In genomic region chr15:71800190-71800589, GRCh38 we compare ENCODE assay signal across 22 cellular contexts. TPM values are rescaled to one million over a fixed set of nuclear protein-coding genes. Genes with fewer than 3 reads are reported as not detected.
DNase-seq lines count a peak whose midpoint lies in the region; ATAC-seq, FAIRE-seq and TF ChIP-seq lines count a peak whose summit lies in the region.
"Had no signal": no experiment of that assay in that cellular context is flagged by ENCODE, and none has a peak within 500 bp of the region (broad histone marks: within the 10 kb centered on the region; RNA-seq: fewer than 3 reads in every experiment).

No MANE protein-coding gene starts in this region.

- H3K27ac ChIP-seq in GM23338 (ENCODE audit: low read depth): no peak overlapping the region
- H3K27ac ChIP-seq in fibroblast of lung (ENCODE audit: insufficient read depth, low read length): peak overlapping the region; percentile 58
- H3K27ac ChIP-seq in right cardiac atrium (ENCODE audit: low read length): no peak overlapping the region
- H3K27ac ChIP-seq in kidney (ENCODE audit: low read depth in 2 of 2, low read length in 2 of 2): no peak overlapping the region
- H3K27ac ChIP-seq: RWPE1, SJSA1 had no signal

- H3K4me2 ChIP-seq in GM23338 (no peak overlapping the region), fibroblast of lung (ENCODE audit: extremely low read depth, insufficient read depth, low read length) (no peak overlapping the region)

- ATAC-seq in GM23338 (no peak), mucosa of descending colon (peak; percentile 18), natural killer cell (no peak), right cardiac atrium (no peak), HG02840 (IDR thresholded peaks at IDR 0.05; ENCODE audit: low FRiP score, unreplicated experiment) (no peak)
- ATAC-seq: K562 had no signal

- 90% methylated on average over 3 of the region's 3 CpGs for WGBS in right cardiac atrium

- H2AFZ ChIP-seq in GM23338: peak overlapping the region; percentile 47; the same call in 1 of the 2 replicates
- no peak overlapping the region for H2AFZ ChIP-seq in fibroblast of lung (ENCODE audit: low read length)

- H3K4me1 ChIP-seq in GM23338 (ENCODE audit: insufficient read depth) (peaks cover 2% of the 10 kb centered on the region; the same call in 1 of the 2 replicates), fibroblast of lung (ENCODE audit: control insufficient read depth, extremely low read depth, insufficient read depth, low read length) (peaks cover 4% of the 10 kb centered on the region), mucosa of descending colon (ENCODE audit: low read depth) (peaks cover 8% of the 10 kb centered on the region), right cardiac atrium (ENCODE audit: control insufficient read depth, insufficient read depth, low read length) (no peaks in the 10 kb centered on the region), kidney (ENCODE audit: control insufficient read depth in 1 of 2, insufficient read depth in 1 of 2, low read depth in 1 of 2, low read length in 2 of 2) (no peaks in the 10 kb centered on the region)
- H3K4me1 ChIP-seq: SJSA1 had no signal

- no peaks in the 10 kb centered on the region for H4K20me1 ChIP-seq in GM23338 (replicated peaks; ENCODE audit: insufficient read depth)
- H4K20me1 ChIP-seq in fibroblast of lung (ENCODE audit: control insufficient read depth, extremely low read depth, insufficient read depth, low read length): no peaks in the 10 kb centered on the region

- intact Hi-C loops in mucosa of descending colon (cut with DNase I, micrococcal nuclease) (loop anchor here in 1 of 2 donors (10.0 kb wide), 1 partner anchor 45 kb away; no protein-coding TSS in a partner anchor), natural killer cell (cut with micrococcal nuclease) (no loop called here), right cardiac atrium (cut with DNase I) (loop anchor here in 2 of 4 donors (5.0 to 10.0 kb wide), 4 partner anchors 55 to 355 kb away; no protein-coding TSS in a partner anchor), kidney (cut with DNase I) (no loop called here)

- no peaks in the 10 kb centered on the region for H3K9me2 ChIP-seq in GM23338 (ENCODE audit: insufficient read depth)

- H3K36me3 Mint-ChIP-seq in GM23338 (ENCODE audit: low read depth) (peaks cover 2% of the 10 kb centered on the region; the same call in 1 of the 3 replicates), natural killer cell (no peaks in the 10 kb centered on the region)
- H3K36me3 Mint-ChIP-seq: CD8-positive, alpha-beta memory T cell had no signal

- no peaks in the 10 kb centered on the region for H3K36me3 ChIP-seq in GM23338 (ENCODE audit: insufficient read depth)
- no peaks in the 10 kb centered on the region for H3K36me3 ChIP-seq in fibroblast of lung (ENCODE audit: control insufficient read depth, insufficient read depth, low read length)
- H3K36me3 ChIP-seq in mucosa of descending colon (ENCODE audit: low read depth): no peaks in the 10 kb centered on the region
- no peaks in the 10 kb centered on the region for H3K36me3 ChIP-seq in kidney (ENCODE audit: control insufficient read depth in 1 of 2, insufficient read depth in 2 of 2, low read length in 2 of 2)
- H3K36me3 ChIP-seq: SJSA1 had no signal

- H3F3A ChIP-seq in GM23338 (replicated peaks; ENCODE audit: low read depth): 0 out of 2 replicates have a peak, but pooled peaks cover 3% of the 10 kb centered on the region

- H3K4me3 ChIP-seq in GM23338 (no peak overlapping the region), fibroblast of lung (replicated peaks in 1 of 4; ENCODE audit: control extremely low read depth in 1 of 4, insufficient read depth in 1 of 4, low read depth in 3 of 4, low read length in 4 of 4) (no peak overlapping the region), mucosa of descending colon (no peak overlapping the region), right cardiac atrium (ENCODE audit: low read length) (no peak overlapping the region), kidney (ENCODE audit: low read length in 2 of 2) (no peak overlapping the region)
- H3K4me3 ChIP-seq: K562, SJSA1 had no signal

- H3K9me3 ChIP-seq in fibroblast of lung (ENCODE audit: control insufficient read depth, insufficient read depth, low read depth, low read length) (no peaks in the 10 kb centered on the region), mucosa of descending colon (no peaks in the 10 kb centered on the region), right cardiac atrium (ENCODE audit: control insufficient read depth, low read length) (no peaks in the 10 kb centered on the region), kidney (ENCODE audit: control insufficient read depth in 1 of 2, low read length in 2 of 2) (no peaks in the 10 kb centered on the region)
- H3K9me3 ChIP-seq: SJSA1 had no signal

- H3K79me2 ChIP-seq in GM23338 (replicated peaks; ENCODE audit: insufficient read depth): no peaks in the 10 kb centered on the region
- no peaks in the 10 kb centered on the region for H3K79me2 ChIP-seq in fibroblast of lung (ENCODE audit: control insufficient read depth, insufficient read depth, low read length)

- H3K9me3 Mint-ChIP-seq in GM23338 (peaks cover 7% of the 10 kb centered on the region; the same call in 2 of the 3 replicates), natural killer cell (no peaks in the 10 kb centered on the region)
- H3K9me3 Mint-ChIP-seq: CD8-positive, alpha-beta memory T cell had no signal

- H3K4me1 Mint-ChIP-seq in GM23338 (peaks cover 12% of the 10 kb centered on the region; the same call in 2 of the 3 replicates), natural killer cell (peaks cover 0 to 6% of the 10 kb centered on the region in 2 donors)
- H3K4me1 Mint-ChIP-seq: CD8-positive, alpha-beta memory T cell had no signal

- H3K27me3 Mint-ChIP-seq in GM23338 (ENCODE audit: insufficient read depth, low read depth, poor library complexity) (peaks cover 10% of the 10 kb centered on the region), natural killer cell (ENCODE audit: low read depth in 2 of 2) (peaks cover 13 to 29% of the 10 kb centered on the region in 2 donors)

- H3K27ac Mint-ChIP-seq in GM23338 (no peak overlapping the region; the same call in 1 of the 2 replicates), natural killer cell (no peak overlapping the region)

- DNase-seq in GM23338 (ENCODE audit: low spot score) (no peak), RPMI7951 (ENCODE audit: low read depth) (peak; percentile 32), fibroblast of lung (ENCODE audit: low read depth in 2 of 2) (peak in 1 of 2 donors; percentile 14), mucosa of descending colon (no peak), natural killer cell (no peak), right cardiac atrium (no peak), kidney (no peak)
- DNase-seq: C1 segment of cervical spinal cord; CD8-positive, alpha-beta memory T cell; DND-41; H9; NCI-H1105 treated with DMSO at 0.1 percent for 48 hours; NCI-H1694; NCI-H510A; NCI-H748 treated with DMSO at 0.1 percent for 48 hours had no signal

- H3K27me3 ChIP-seq in GM23338 (ENCODE audit: insufficient read depth) (no peaks in the 10 kb centered on the region), fibroblast of lung (ENCODE audit: control insufficient read depth, insufficient read depth, low read length) (no peaks in the 10 kb centered on the region), right cardiac atrium (ENCODE audit: control insufficient read depth, insufficient read depth) (no peaks in the 10 kb centered on the region)
- H3K27me3 ChIP-seq: SJSA1 had no signal

- FAIRE-seq in kidney (lab: Jason Lieb, UNC): no peak
- FAIRE-seq: K562 had no signal

- H3K4me3 Mint-ChIP-seq in GM23338 (no peak overlapping the region; the same call in 2 of the 3 replicates), natural killer cell (no peak overlapping the region)
- H3K4me3 Mint-ChIP-seq: CD8-positive, alpha-beta memory T cell; H9 had no signal

- no peak overlapping the region for H3K9ac ChIP-seq in fibroblast of lung (ENCODE audit: insufficient read depth, low read length)
- H3K9ac ChIP-seq in kidney (ENCODE audit: low read length in 2 of 2): no peak overlapping the region

- no peak for TF ChIP-seq CTCF in GM23338 (conservative IDR thresholded peaks at IDR 0.05; ENCODE audit: low read depth in 2 of 2)
- TF ChIP-seq CTCF in fibroblast of lung (conservative IDR thresholded peaks at IDR 0.05 in 1 of 2, IDR thresholded peaks at IDR 0.05 in 1 of 2; ENCODE audit: low read depth in 1 of 2, low read length in 2 of 2): no peak
- no peak for TF ChIP-seq CTCF in mucosa of descending colon (IDR thresholded peaks at IDR 0.05)
- no peak for TF ChIP-seq CTCF in natural killer cell (IDR thresholded peaks at IDR 0.05)
- no peak for TF ChIP-seq CTCF in kidney (IDR thresholded peaks at IDR 0.05; ENCODE audit: borderline replicate concordance, extremely low read depth, insufficient read depth)

TF ChIP-seq in GM23338, 12 proteins besides CTCF, POLR2A, EP300 and RAD21 (continues in another document):
- TF ChIP-seq ZNF331 (CRISPR knock-in tag; IDR thresholded peaks at IDR 0.05; ENCODE audit: low read depth): no peak
- no peak for TF ChIP-seq ZNF114 (CRISPR knock-in tag; IDR thresholded peaks at IDR 0.05)
- TF ChIP-seq EZH2phosphoT487 (IDR thresholded peaks at IDR 0.05; ENCODE audit: unreplicated experiment): no peak
- TF ChIP-seq POLR2AphosphoS5 (IDR thresholded peaks at IDR 0.05; ENCODE audit: low read depth): no peak
- no peak for TF ChIP-seq STAT1 (IDR thresholded peaks at IDR 0.05; ENCODE audit: unreplicated experiment)
- TF ChIP-seq CREB1 (CRISPR knock-in tag; IDR thresholded peaks at IDR 0.05; ENCODE audit: low read depth): no peak
- no peak for TF ChIP-seq ETS1 (IDR thresholded peaks at IDR 0.05)
- no peak for TF ChIP-seq NANOG (IDR thresholded peaks at IDR 0.05; ENCODE audit: borderline replicate concordance)

RNA-seq across cellular contexts. Expression of gene NR2E3, which starts 10.2 kb away (rescaled TPM):
- total RNA-seq in GM23338 (2014; rRNA removed; shearing (Covaris generic)): 0.62 and 1.3 TPM in 2 replicates
- polyA plus RNA-seq in GM23338 (2016; fragmentation: Nextera tagmentation; extraction: Ambion mirVana): 0.83 and 1.4 TPM in 2 replicates
- not detected in 2 replicates for total RNA-seq in RPMI7951 (2014; rRNA removed; shearing (Covaris generic))
- 0.77 and 1.3 TPM in 2 replicates for total RNA-seq in fibroblast of lung
- polyA plus RNA-seq in fibroblast of lung: 0.05 and 0.08 TPM in 2 replicates
- 0.08 and 0.12 TPM in 2 replicates for polyA plus RNA-seq in fibroblast of lung (2012)
- polyA minus RNA-seq in fibroblast of lung (ENCODE audit: low replicate concordance): 0.37 TPM in 1 of 2 replicates, not detected in the other
- total RNA-seq in mucosa of descending colon: 1 to 10 TPM in 1 of 3 donors, under 1 TPM in 2; 0.34 to 1.2 (median 0.60) TPM
- total RNA-seq in natural killer cell: not detected
- total RNA-seq in right cardiac atrium: under 1 TPM in 1 of 4 donors, not detected in 3; 0.12 TPM
- polyA plus RNA-seq in right cardiac atrium: 0.05 TPM
- 0.19 TPM for total RNA-seq in kidney
- polyA plus RNA-seq in kidney (ENCODE audit: insufficient read depth, low read depth, low replicate concordance): not detected
- total RNA-seq: A673; CD8-positive, alpha-beta memory T cell; G401; K562; OCI-LY7; SJSA1 had no signal
- polyA plus RNA-seq: CD8-positive, alpha-beta memory T cell; K562 had no signal
